Comparison of ENCODE assay signal across 8 cellular contexts in the genomic region with DNA sequence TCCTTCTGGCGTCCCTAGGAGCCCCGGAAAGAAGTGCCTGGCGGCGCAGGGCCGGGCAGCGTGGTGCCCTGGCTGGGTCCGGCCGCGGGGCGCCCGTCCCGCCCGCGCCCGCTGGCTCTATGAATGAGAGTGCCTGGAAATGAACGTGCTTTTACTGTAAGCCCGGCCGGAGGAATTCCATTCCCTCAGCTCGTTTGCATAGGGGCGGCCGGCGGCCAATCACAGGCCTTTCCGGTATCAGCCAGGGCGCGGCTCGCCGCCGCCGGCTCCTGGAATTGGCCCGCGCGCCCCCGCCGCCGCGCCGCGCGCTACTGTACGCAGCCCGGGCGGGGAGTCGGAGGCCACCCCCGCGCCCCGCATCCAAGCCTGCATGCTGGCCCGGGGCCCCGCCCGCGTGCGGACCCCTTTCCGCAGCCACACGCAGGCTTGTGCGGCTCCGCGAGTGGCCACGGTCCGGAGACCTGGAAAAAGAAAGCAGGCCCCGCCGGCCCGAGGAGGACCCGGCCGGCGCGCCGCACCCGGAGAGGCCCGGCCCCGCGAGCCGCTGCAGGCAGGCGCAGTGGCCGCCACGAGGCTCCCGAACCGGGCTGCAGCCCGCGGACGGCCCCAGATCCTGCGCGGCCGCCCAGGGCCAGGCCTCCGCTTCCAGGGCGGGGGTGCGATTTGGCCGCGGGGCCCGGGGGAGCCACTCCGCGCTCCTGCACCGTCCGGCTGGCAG.
DNase-seq lines count a peak whose midpoint lies in the region; ATAC-seq and TF ChIP-seq lines count a peak whose summit lies in the region.

No MANE protein-coding gene starts in this region.

- DNase-seq in AG20443 (ENCODE audit: low spot score) (peak; percentile 91), GM19238 (ENCODE audit: insufficient read length, low spot score) (peak; percentile 86), NCI-H446 treated with DMSO at 0.1 percent for 48 hours (lab: John Stamatoyannopoulos, UW) (peak; percentile 53), colonic mucosa (peak; percentile 96), left lobe of liver (ENCODE audit: low spot score) (peak; percentile 96)
- peak; percentile 71 to 78 for DNase-seq in activated CD4-positive, alpha-beta T cell treated with anti-CD3 and anti-CD28 coated beads for 24 hours (ENCODE audit: low read depth in 2 of 2)
- peak; percentile 86 to 88 for DNase-seq in stimulated activated CD4-positive, alpha-beta T cell treated with anti-CD3 and anti-CD28 coated beads, Interleukin-2, amount 100 ng/mL, for 24 hours

- H3K36me3 ChIP-seq in colonic mucosa = no peaks in the 10 kb centered on the region

- H3K9ac ChIP-seq in colonic mucosa (ENCODE audit: low read depth in 2 of 2, low read length in 2 of 2) = peak overlapping the region; percentile 94 to 98

- H3K4me3 ChIP-seq in colonic mucosa = peak overlapping the region; percentile 62

- ATAC-seq in HG03432 (IDR thresholded peaks at IDR 0.05; ENCODE audit: unreplicated experiment) (peak; percentile 61), left lobe of liver (peak; percentile 80)

- H3K9me3 ChIP-seq in colonic mucosa = no peaks in the 10 kb centered on the region

- TF ChIP-seq CTCF in colonic mucosa (IDR thresholded peaks at IDR 0.05) = no peak

- peaks cover 9% of the 10 kb centered on the region for H3K4me1 ChIP-seq in colonic mucosa

- H3K27me3 ChIP-seq in colonic mucosa = peaks cover 19% of the 10 kb centered on the region

- H3K27ac ChIP-seq in colonic mucosa = peak overlapping the region; percentile 98

- intact Hi-C loops in colonic mucosa (cut with DNase I) = loop anchor here (5.0 kb wide), 1 partner anchor 91 kb away; no protein-coding TSS in a partner anchor

Comparison
In these comparisons a context has a peak if more than half of its experiments do, and no peak if none do; other contexts are left out.
1. Peak in every context shown above with its lines: DNase-seq, ATAC-seq, H3K4me3 ChIP-seq and H3K27ac ChIP-seq.